In genomic region chr18:70422061-70422965, GRCh38 we compare ENCODE assay signal across 8 cellular contexts.
DNase-seq lines count a peak whose midpoint lies in the region; ATAC-seq and TF ChIP-seq lines count a peak whose summit lies in the region.

No MANE protein-coding gene starts in this region.

- POLR2A ChIA-PET in activated CD4-positive, alpha-beta T cell treated with anti-CD3 and anti-CD28 coated beads for 36 hours (lab: Charles Lee): interaction anchor here (0.5 to 0.6 kb wide), 2 partner anchors 89 to 216 kb away, joined by 3 to 9 read pairs; no protein-coding TSS in a partner anchor

- H3K27me3 Mint-ChIP-seq in activated CD4-positive, alpha-beta T cell treated with anti-CD3 and anti-CD28 coated beads for 36 hours: peaks cover 16% of the 10 kb centered on the region

- intact Hi-C loops in activated CD4-positive, alpha-beta T cell treated with anti-CD3 and anti-CD28 coated beads for 36 hours (cut with DNase I, micrococcal nuclease): no loop called here
- intact Hi-C loops in posterior vena cava (cut with DNase I): loop anchor here in 1 of 2 donors (10.0 kb wide), 1 partner anchor 138 kb away; the partner anchor contains the start of gene SOCS6

- H3K4me1 Mint-ChIP-seq in activated CD4-positive, alpha-beta T cell treated with anti-CD3 and anti-CD28 coated beads for 36 hours: peaks cover 7% of the 10 kb centered on the region

- H3K27ac Mint-ChIP-seq in activated CD4-positive, alpha-beta T cell treated with anti-CD3 and anti-CD28 coated beads for 36 hours: no peak overlapping the region

- in situ Hi-C loops in SK-MEL-5 (cut with HindIII; ENCODE audit: low pct_unique_long_range_greater_than_20kb, low sequenced_read_pairs): no loop called here

- TF ChIP-seq CTCF in GM20000 (IDR thresholded peaks at IDR 0.05; ENCODE audit: extremely low read depth, missing control alignments): no peak

- CTCF ChIA-PET in activated CD4-positive, alpha-beta T cell treated with anti-CD3 and anti-CD28 coated beads for 36 hours (lab: Charles Lee): interaction anchor here (0.7 to 1.4 kb wide), 4 partner anchors 33 to 744 kb away, joined by 3 to 5 read pairs (median 3); no protein-coding TSS in a partner anchor

- no peak for ATAC-seq in activated CD4-positive, alpha-beta T cell treated with anti-CD3 and anti-CD28 coated beads for 36 hours
- no peak for ATAC-seq in HG03135 (IDR thresholded peaks at IDR 0.05; ENCODE audit: unreplicated experiment)

- no peaks in the 10 kb centered on the region for H3K9me3 Mint-ChIP-seq in activated CD4-positive, alpha-beta T cell treated with anti-CD3 and anti-CD28 coated beads for 36 hours (ENCODE audit: low read depth)

- no peak overlapping the region for H3K4me3 Mint-ChIP-seq in activated CD4-positive, alpha-beta T cell treated with anti-CD3 and anti-CD28 coated beads for 36 hours

- peak; percentile 16 for DNase-seq in activated CD4-positive, alpha-beta T cell treated with anti-CD3 and anti-CD28 coated beads for 36 hours
- no peak for DNase-seq in activated CD4-positive, alpha-beta T cell treated with anti-CD3 and anti-CD28 coated beads, Interleukin-2, amount 50 U/mL, for 4 hours
- DNase-seq in SK-MEL-5 (ENCODE audit: low read depth, low spot score): peak; percentile 22
- peak; percentile 92 for DNase-seq in fibroblast of the conjunctiva (ENCODE audit: low read depth)
- DNase-seq in posterior vena cava (ENCODE audit: low spot score): peak; percentile 94
- DNase-seq in NCI-H345 (lab: John Stamatoyannopoulos, UW): no peak
- no peak for DNase-seq in GM20000 (ENCODE audit: low spot score)

- H3K36me3 Mint-ChIP-seq in activated CD4-positive, alpha-beta T cell treated with anti-CD3 and anti-CD28 coated beads for 36 hours (ENCODE audit: low read depth): no peaks in the 10 kb centered on the region

Comparison
In these comparisons a context has a peak if more than half of its experiments do, and no peak if none do; other contexts are left out.
1. DNase-seq: peak in activated CD4-positive, alpha-beta T cell treated with anti-CD3 and anti-CD28 coated beads for 36 hours (single experiment), SK-MEL-5 (single experiment), fibroblast of the conjunctiva (single experiment) and posterior vena cava (single experiment); none in activated CD4-positive, alpha-beta T cell treated with anti-CD3 and anti-CD28 coated beads, Interleukin-2, amount 50 U/mL, for 4 hours (0 of 2), NCI-H345 (single experiment) and GM20000 (single experiment).